ENCODE assay signal across 8 cellular contexts in genomic region chr19:8832132-8833021, GRCh38. TPM values are rescaled to one million over a fixed set of nuclear protein-coding genes. Genes with fewer than 3 reads are reported as not detected.
DNase-seq lines count a peak whose midpoint lies in the region; ATAC-seq, FAIRE-seq and TF ChIP-seq lines count a peak whose summit lies in the region.

Gene MBD3L1 (plus strand): TSS chr19:8832377. CDS start chr19:8842679, 10,302 bp downstream.
Gene ZNF558 (minus strand): TSS chr19:8832304. CDS start chr19:8822659, 9,645 bp downstream.

- no peaks in the 10 kb centered on the region for H3K9me3 Mint-ChIP-seq in activated T-helper 17 cell treated with anti-CD3 and anti-CD28 coated beads, Interleukin-2, amount 50 U/mL, for 72 hours
- H3K9me3 Mint-ChIP-seq in naive thymus-derived CD8-positive, alpha-beta T cell, result peaks cover 0 to 6% (median 2%) of the 10 kb centered on the region in 9 donors

- no peaks in the 10 kb centered on the region for H3K9me3 ChIP-seq in fibroblast of lung (ENCODE audit: control insufficient read depth, insufficient read depth, low read depth, low read length)

- H3K27me3 Mint-ChIP-seq in activated T-helper 17 cell treated with anti-CD3 and anti-CD28 coated beads, Interleukin-2, amount 50 U/mL, for 72 hours, result no peaks in the 10 kb centered on the region
- no peaks in the 10 kb centered on the region for H3K27me3 Mint-ChIP-seq in naive thymus-derived CD8-positive, alpha-beta T cell

- no peaks in the 10 kb centered on the region for H4K20me1 ChIP-seq in fibroblast of lung (ENCODE audit: control insufficient read depth, extremely low read depth, insufficient read depth, low read length)

- peak within 1 kb of the TSS; percentile 83 to 89 (median 84) for H3K4me3 ChIP-seq in fibroblast of lung (replicated peaks in 1 of 4; ENCODE audit: control extremely low read depth in 1 of 4, insufficient read depth in 1 of 4, low read depth in 3 of 4, low read length in 4 of 4)

- no peaks in the 10 kb centered on the region for H3K79me2 ChIP-seq in fibroblast of lung (ENCODE audit: control insufficient read depth, insufficient read depth, low read length)

- DNase-seq in DMS 273 (lab: John Stamatoyannopoulos, UW; ENCODE audit: unreplicated experiment) (peak; percentile 98), KBM-7 (peak; percentile 99), RCC 7860 (ENCODE audit: low spot score) (peak; percentile 94), fibroblast of lung (ENCODE audit: low read depth in 2 of 2) (peak; percentile 97 to 99)
- peak; percentile 97 to 100 (median 100) for DNase-seq in naive thymus-derived CD8-positive, alpha-beta T cell
- peak; percentile 98 to 100 (median 99) for DNase-seq in stimulated activated naive CD4-positive, alpha-beta T cell (lab: John Stamatoyannopoulos, UW)

- H3K4me3 Mint-ChIP-seq in activated T-helper 17 cell treated with anti-CD3 and anti-CD28 coated beads, Interleukin-2, amount 50 U/mL, for 72 hours, result peak within 1 kb of the TSS; percentile 83
- H3K4me3 Mint-ChIP-seq in naive thymus-derived CD8-positive, alpha-beta T cell, result peak within 1 kb of the TSS; percentile 79 to 96 (median 90)

- POLR2A ChIA-PET in naive thymus-derived CD8-positive, alpha-beta T cell (lab: Charles Lee), result interaction anchor here (0.6 to 1.4 kb wide), 4 partner anchors 239 to 968 kb away, joined by 3 read pairs; partner anchors contain the start of gene ZNF266

- peaks cover 13% of the 10 kb centered on the region for H3K4me1 Mint-ChIP-seq in activated T-helper 17 cell treated with anti-CD3 and anti-CD28 coated beads, Interleukin-2, amount 50 U/mL, for 72 hours
- peaks cover 10 to 34% (median 28%) of the 10 kb centered on the region in 4 donors for H3K4me1 Mint-ChIP-seq in naive thymus-derived CD8-positive, alpha-beta T cell

- peak within 1 kb of the TSS; percentile 81 for H3K4me2 ChIP-seq in fibroblast of lung (ENCODE audit: extremely low read depth, insufficient read depth, low read length)

- H3K4me1 ChIP-seq in fibroblast of lung (ENCODE audit: control insufficient read depth, extremely low read depth, insufficient read depth, low read length), result no peaks in the 10 kb centered on the region

- H2AFZ ChIP-seq in fibroblast of lung (ENCODE audit: low read length), result peak within 1 kb of the TSS; percentile 90

- in situ Hi-C loops in KBM-7 (cut with MboI; ENCODE audit: low pct_unique_long_range_greater_than_20kb, low sequenced_read_pairs), result no loop called here

- no peaks in the 10 kb centered on the region for H3K36me3 ChIP-seq in fibroblast of lung (ENCODE audit: control insufficient read depth, insufficient read depth, low read length)

- H3K27me3 ChIP-seq in fibroblast of lung (ENCODE audit: control insufficient read depth, insufficient read depth, low read length), result no peaks in the 10 kb centered on the region

- H3K36me3 Mint-ChIP-seq in activated T-helper 17 cell treated with anti-CD3 and anti-CD28 coated beads, Interleukin-2, amount 50 U/mL, for 72 hours (ENCODE audit: low read depth), result peaks cover 46% of the 10 kb centered on the region
- H3K36me3 Mint-ChIP-seq in naive thymus-derived CD8-positive, alpha-beta T cell, result peaks cover 0 to 24% (median 3%) of the 10 kb centered on the region in 3 donors

- ATAC-seq in GM21576 (IDR thresholded peaks at IDR 0.05; ENCODE audit: unreplicated experiment), result peak; percentile 81
- peak; percentile 92 for ATAC-seq in activated T-helper 17 cell treated with anti-CD3 and anti-CD28 coated beads, Interleukin-2, amount 50 U/mL, for 72 hours (replicated peaks)
- peak; percentile 89 to 90 for ATAC-seq in naive thymus-derived CD8-positive, alpha-beta T cell

- H3K9ac ChIP-seq in fibroblast of lung (ENCODE audit: insufficient read depth, low read length), result peak within 1 kb of the TSS; percentile 92

- peak within 1 kb of the TSS; percentile 93 for H3K27ac ChIP-seq in fibroblast of lung (ENCODE audit: insufficient read depth, low read length)

- H3K27ac Mint-ChIP-seq in activated T-helper 17 cell treated with anti-CD3 and anti-CD28 coated beads, Interleukin-2, amount 50 U/mL, for 72 hours, result peak within 1 kb of the TSS; percentile 91
- H3K27ac Mint-ChIP-seq in naive thymus-derived CD8-positive, alpha-beta T cell, result peak within 1 kb of the TSS; percentile 91 to 98 (median 97)

- peak in 1 of 2 donors; percentile 13 for TF ChIP-seq CTCF in fibroblast of lung (conservative IDR thresholded peaks at IDR 0.05 in 1 of 2, IDR thresholded peaks at IDR 0.05 in 1 of 2; ENCODE audit: low read depth in 1 of 2, low read length in 2 of 2)

- FAIRE-seq in RCC 7860 (lab: Jason Lieb, UNC), result peak; percentile 90

RNA-seq across cellular contexts. Expression of gene MBD3L1, which starts in this region (rescaled TPM):
- total RNA-seq in activated T-helper 17 cell treated with anti-CD3 and anti-CD28 coated beads, Interleukin-2, amount 50 U/mL, for 72 hours, result not detected
- not detected in 2 replicates for total RNA-seq in fibroblast of lung
- polyA plus RNA-seq in fibroblast of lung, result not detected in 2 replicates
- polyA plus RNA-seq in fibroblast of lung (2012), result not detected in 2 replicates
- polyA minus RNA-seq in fibroblast of lung (ENCODE audit: low replicate concordance), result not detected in 2 replicates
- total RNA-seq in naive thymus-derived CD8-positive, alpha-beta T cell, result not detected
- polyA plus RNA-seq in naive thymus-derived CD8-positive, alpha-beta T cell, result not detected

RNA-seq across cellular contexts. Expression of gene ZNF558, which starts in this region (rescaled TPM):
- total RNA-seq in activated T-helper 17 cell treated with anti-CD3 and anti-CD28 coated beads, Interleukin-2, amount 50 U/mL, for 72 hours, result 10 to 100 TPM; 24.7 to 66.6 TPM
- total RNA-seq in fibroblast of lung, result 38.6 and 48.0 TPM in 2 replicates
- polyA plus RNA-seq in fibroblast of lung, result 12.6 and 17.2 TPM in 2 replicates
- polyA plus RNA-seq in fibroblast of lung (2012), result 8.5 and 9.5 TPM in 2 replicates
- 18.6 and 32.3 TPM in 2 replicates for polyA minus RNA-seq in fibroblast of lung (ENCODE audit: low replicate concordance)
- total RNA-seq in naive thymus-derived CD8-positive, alpha-beta T cell, result 10 to 100 TPM; 52.5 to 60.9 TPM
- polyA plus RNA-seq in naive thymus-derived CD8-positive, alpha-beta T cell, result 10 to 100 TPM in 1 of 3 donors, 1 to 10 TPM in 2; 3.9 to 10.6 (median 6.0) TPM

Comparison
In these comparisons a context has a peak if more than half of its experiments do, and no peak if none do; other contexts are left out.
1. Peak in every context shown above with its lines: DNase-seq, ATAC-seq, H3K4me3 ChIP-seq and H3K27ac ChIP-seq.